In genomic region chr19:2051771-2052704, GRCh38 we compare ENCODE assay signal across 8 cellular contexts. TPM values are rescaled to one million over a fixed set of nuclear protein-coding genes. Genes with fewer than 3 reads are reported as not detected.
DNase-seq lines count a peak whose midpoint lies in the region; FAIRE-seq and TF ChIP-seq lines count a peak whose summit lies in the region.

No MANE protein-coding gene starts in this region.

- DNase-seq in GM12864 (ENCODE audit: low read depth) (no peak), NCI-H2196 (lab: John Stamatoyannopoulos, UW; ENCODE audit: unreplicated experiment) (peak; percentile 54), astrocyte (ENCODE audit: low read depth) (no peak), ureter (ENCODE audit: low spot score) (peak; percentile 83), OCI-M2 (lab: John Stamatoyannopoulos, UW; ENCODE audit: unreplicated experiment) (no peak), NCI-H2227 (lab: John Stamatoyannopoulos, UW; ENCODE audit: unreplicated experiment) (no peak), NCI-H146 treated with DMSO at 0.1 percent for 48 hours (lab: John Stamatoyannopoulos, UW; ENCODE audit: unreplicated experiment) (no peak)

- H3K9me3 ChIP-seq in astrocyte (ENCODE audit: insufficient read depth, low read depth, low read length) (no peaks in the 10 kb centered on the region), mesodermal cell (ENCODE audit: control insufficient read depth, low read length) (no peaks in the 10 kb centered on the region)

- H3K27me3 Mint-ChIP-seq in astrocyte (ENCODE audit: low read depth, unreplicated experiment), result no peaks in the 10 kb centered on the region

- H3K4me2 ChIP-seq in astrocyte (ENCODE audit: low read length), result peak overlapping the region; percentile 98

- H3K27ac Mint-ChIP-seq in astrocyte (ENCODE audit: unreplicated experiment), result no peak overlapping the region

- peak overlapping the region; percentile 51 for H3K4me3 ChIP-seq in GM12864 (ENCODE audit: low read depth, low read length)
- no peak overlapping the region for H3K4me3 ChIP-seq in astrocyte (ENCODE audit: insufficient read depth, low read depth, low read length)
- no peak overlapping the region for H3K4me3 ChIP-seq in mesodermal cell (ENCODE audit: extremely low read depth, insufficient read depth, low read length, poor library complexity, severe bottlenecking)

- H3K27ac ChIP-seq in astrocyte (ENCODE audit: low read depth, low read length) (no peak overlapping the region), mesodermal cell (ENCODE audit: low read depth, low read length, severe bottlenecking) (peak overlapping the region; percentile 18)

- no peaks in the 10 kb centered on the region for H3K9me3 Mint-ChIP-seq in astrocyte (ENCODE audit: unreplicated experiment)

- peaks cover 36% of the 10 kb centered on the region for H3K79me2 ChIP-seq in astrocyte (ENCODE audit: insufficient read depth, low read length)

- H3K4me1 Mint-ChIP-seq in astrocyte (ENCODE audit: low read depth, unreplicated experiment), result peaks cover 3% of the 10 kb centered on the region

- TF ChIP-seq CTCF in GM12864 (IDR thresholded peaks at IDR 0.05; ENCODE audit: low read depth, low read length, missing control alignments) (no peak), astrocyte (IDR thresholded peaks at IDR 0.05; ENCODE audit: insufficient read depth, low read depth, low read length) (no peak)

- no peak for FAIRE-seq in astrocyte (lab: Jason Lieb, UNC)

- peak overlapping the region; percentile 88 for H2AFZ ChIP-seq in astrocyte (ENCODE audit: low read depth, low read length)

- WGBS in mesodermal cell (ENCODE audit: insufficient coverage in 2 of 2), 2 experiments, result 86% methylated on average over 13 to 15 of the region's 18 CpGs

- H3K27me3 ChIP-seq in astrocyte (ENCODE audit: insufficient read depth, low read length), result no peaks in the 10 kb centered on the region

- H3K9ac ChIP-seq in astrocyte (ENCODE audit: low read length), result peak overlapping the region; percentile 81

- H3K4me1 ChIP-seq in astrocyte (ENCODE audit: insufficient read depth, low read length), result peaks cover 31% of the 10 kb centered on the region
- H3K4me1 ChIP-seq in mesodermal cell (ENCODE audit: control insufficient read depth, insufficient read depth, low read length, poor library complexity, severe bottlenecking), result peaks cover 28% of the 10 kb centered on the region

- H3K36me3 ChIP-seq in astrocyte (ENCODE audit: insufficient read depth, low read length) (no peaks in the 10 kb centered on the region), mesodermal cell (ENCODE audit: control insufficient read depth, insufficient read depth, low read length) (peaks cover 21% of the 10 kb centered on the region)

- no peaks in the 10 kb centered on the region for H3K36me3 Mint-ChIP-seq in astrocyte (ENCODE audit: low read depth, unreplicated experiment)

- peaks cover 34% of the 10 kb centered on the region for H4K20me1 ChIP-seq in astrocyte (ENCODE audit: insufficient read depth, low read length)

- H3K4me3 Mint-ChIP-seq in astrocyte (ENCODE audit: unreplicated experiment), result peak overlapping the region; percentile 79

RNA-seq across cellular contexts. Expression of gene MKNK2, which starts 1.0 kb away (rescaled TPM):
- 123 and 146 TPM in 2 replicates for total RNA-seq in astrocyte
- polyA plus RNA-seq in mesodermal cell (2013, experiment 1 of 2), result 76.9 TPM
- polyA plus RNA-seq in mesodermal cell (2013, experiment 2 of 2), result 67.5 TPM
- total RNA-seq in ureter, result 151 TPM

RNA-seq across cellular contexts. Expression of gene BTBD2, which starts 36.5 kb away (rescaled TPM):
- total RNA-seq in astrocyte (49.5 and 53.7 TPM in 2 replicates), ureter (102 TPM)
- 99.8 TPM for polyA plus RNA-seq in mesodermal cell (2013, experiment 1 of 2)
- 78.9 TPM for polyA plus RNA-seq in mesodermal cell (2013, experiment 2 of 2)

RNA-seq across cellular contexts. Expression of gene MOB3A, which starts 44.1 kb away (rescaled TPM):
- total RNA-seq in astrocyte, result 45.3 and 47.2 TPM in 2 replicates
- polyA plus RNA-seq in mesodermal cell (2013, experiment 1 of 2), result 21.0 TPM
- polyA plus RNA-seq in mesodermal cell (2013, experiment 2 of 2), result 18.0 TPM
- 51.0 TPM for total RNA-seq in ureter

RNA-seq across cellular contexts. Expression of gene IZUMO4, which starts 44.7 kb away (rescaled TPM):
- total RNA-seq in astrocyte, result 5.6 and 5.8 TPM in 2 replicates
- polyA plus RNA-seq in mesodermal cell (2013, experiment 1 of 2), result 2.6 TPM
- 3.0 TPM for polyA plus RNA-seq in mesodermal cell (2013, experiment 2 of 2)
- 5.9 TPM for total RNA-seq in ureter

Comparison
In these comparisons a context has a peak if more than half of its experiments do, and no peak if none do; other contexts are left out.
1. DNase-seq: peak in NCI-H2196 (single experiment) and ureter (single experiment); none in GM12864 (single experiment), astrocyte (single experiment), OCI-M2 (single experiment), NCI-H2227 (single experiment) and NCI-H146 treated with DMSO at 0.1 percent for 48 hours (single experiment).